Comparison of ENCODE assay signal across 19 cellular contexts in the genomic region with DNA sequence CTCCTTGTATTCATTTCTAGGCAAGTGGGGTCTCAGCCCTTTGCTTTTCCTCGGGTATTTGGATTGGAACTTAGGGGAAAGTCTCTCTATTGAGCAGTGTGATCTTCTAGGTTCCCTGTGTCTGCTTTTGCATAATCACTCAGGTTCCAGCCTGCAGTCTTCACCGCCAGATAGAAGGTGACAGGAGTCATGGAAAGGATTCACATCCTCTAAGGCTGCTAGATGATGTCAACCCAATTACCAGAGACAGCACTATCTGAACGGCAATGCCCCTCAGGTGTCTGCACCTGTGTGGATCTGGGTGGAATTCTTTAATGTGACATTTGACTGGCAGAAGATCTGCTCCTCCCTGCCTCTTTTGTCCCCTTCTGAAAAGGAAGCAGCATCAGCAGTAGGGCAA.
"Had no signal": no experiment of that assay in that cellular context is flagged by ENCODE, and none has a peak within 500 bp of the region (broad histone marks: within the 10 kb centered on the region; RNA-seq: fewer than 3 reads in every experiment).

No MANE protein-coding gene starts in this region.

- H3K4me1 Mint-ChIP-seq: activated CD8-positive, alpha-beta memory T cell treated with anti-CD3 and anti-CD28 coated beads, Interleukin-2, amount 10 ng/mL, durations not matched to agents 7 days and 5 days; memory B cell; naive B cell; neural progenitor cell had no signal

- ATAC-seq: activated CD8-positive, alpha-beta memory T cell treated with anti-CD3 and anti-CD28 coated beads, Interleukin-2, amount 10 ng/mL, durations not matched to agents 7 days and 5 days; effector memory CD8-positive, alpha-beta T cell; gastrocnemius medialis; heart left ventricle; left ventricle myocardium superior had no signal

- H3K36me3 ChIP-seq: cardiac muscle cell, gastrocnemius medialis, heart left ventricle, neural progenitor cell, prostate gland, right atrium auricular region, upper lobe of left lung had no signal

- H3K27me3 ChIP-seq: cardiac muscle cell, gastrocnemius medialis, neural progenitor cell, right atrium auricular region, upper lobe of left lung had no signal

- H3K9me3 ChIP-seq: gastrocnemius medialis, heart left ventricle, prostate gland, right atrium auricular region, upper lobe of left lung had no signal

- H2AFZ ChIP-seq: neural progenitor cell had no signal

- H3K4me2 ChIP-seq: neural progenitor cell had no signal

- H3K4me3 ChIP-seq: cardiac muscle cell, gastrocnemius medialis, heart left ventricle, neural progenitor cell, prostate gland, right atrium auricular region, upper lobe of left lung had no signal

- H3K4me1 ChIP-seq: neural progenitor cell, prostate gland, right atrium auricular region had no signal

- H3K4me3 Mint-ChIP-seq: activated CD4-positive, alpha-beta memory T cell treated with anti-CD3 and anti-CD28 coated beads for 36 hours; activated CD8-positive, alpha-beta memory T cell treated with anti-CD3 and anti-CD28 coated beads, Interleukin-2, amount 10 ng/mL, durations not matched to agents 7 days and 5 days; activated naive CD8-positive, alpha-beta T cell; effector memory CD8-positive, alpha-beta T cell; memory B cell; naive B cell; neural progenitor cell; stimulated activated naive CD8-positive, alpha-beta T cell treated with anti-CD3 and anti-CD28 coated beads, Interleukin-15, Interleukin-2, amounts not matched to agents 100 ng/mL and 50 ng/mL, for 24 hours had no signal

- DNase-seq: activated CD4-positive, alpha-beta memory T cell treated with anti-CD3 and anti-CD28 coated beads for 36 hours; activated CD8-positive, alpha-beta memory T cell treated with anti-CD3 and anti-CD28 coated beads, Interleukin-2, amount 10 ng/mL, durations not matched to agents 7 days and 5 days; dermis blood vessel endothelial cell; effector memory CD8-positive, alpha-beta T cell; gastrocnemius medialis; heart left ventricle; left ventricle myocardium superior; naive B cell; stimulated activated CD4-positive, alpha-beta T cell treated with anti-CD3 and anti-CD28 coated beads, Interleukin-15, amount 100 ng/mL, for 24 hours; stimulated activated CD4-positive, alpha-beta T cell treated with anti-CD3 and anti-CD28 coated beads, Interleukin-2, amount 100 ng/mL, for 48 hours; T-helper 2 cell; upper lobe of left lung had no signal

- H3K36me3 Mint-ChIP-seq: activated CD4-positive, alpha-beta memory T cell treated with anti-CD3 and anti-CD28 coated beads for 36 hours; activated CD8-positive, alpha-beta memory T cell treated with anti-CD3 and anti-CD28 coated beads, Interleukin-2, amount 10 ng/mL, durations not matched to agents 7 days and 5 days; activated naive CD8-positive, alpha-beta T cell; memory B cell; naive B cell; neural progenitor cell had no signal

- H3K27ac ChIP-seq: cardiac muscle cell, gastrocnemius medialis, heart left ventricle, neural progenitor cell, prostate gland, right atrium auricular region, upper lobe of left lung had no signal

- H3K9ac ChIP-seq: neural progenitor cell had no signal

- H3K27me3 Mint-ChIP-seq: activated CD8-positive, alpha-beta memory T cell treated with anti-CD3 and anti-CD28 coated beads, Interleukin-2, amount 10 ng/mL, durations not matched to agents 7 days and 5 days; activated naive CD8-positive, alpha-beta T cell; stimulated activated naive CD8-positive, alpha-beta T cell treated with anti-CD3 and anti-CD28 coated beads, Interleukin-15, Interleukin-2, amounts not matched to agents 100 ng/mL and 50 ng/mL, for 24 hours had no signal

- H3K9me3 Mint-ChIP-seq: activated CD4-positive, alpha-beta memory T cell treated with anti-CD3 and anti-CD28 coated beads for 36 hours; effector memory CD8-positive, alpha-beta T cell; memory B cell; stimulated activated naive CD8-positive, alpha-beta T cell treated with anti-CD3 and anti-CD28 coated beads, Interleukin-15, Interleukin-2, amounts not matched to agents 100 ng/mL and 50 ng/mL, for 24 hours had no signal

- H3K27ac Mint-ChIP-seq: activated CD4-positive, alpha-beta memory T cell treated with anti-CD3 and anti-CD28 coated beads for 36 hours; activated CD8-positive, alpha-beta memory T cell treated with anti-CD3 and anti-CD28 coated beads, Interleukin-2, amount 10 ng/mL, durations not matched to agents 7 days and 5 days; activated naive CD8-positive, alpha-beta T cell; effector memory CD8-positive, alpha-beta T cell; memory B cell; naive B cell; neural progenitor cell; stimulated activated naive CD8-positive, alpha-beta T cell treated with anti-CD3 and anti-CD28 coated beads, Interleukin-15, Interleukin-2, amounts not matched to agents 100 ng/mL and 50 ng/mL, for 24 hours had no signal
